ENCODE assay signal across 1 cellular context in the genomic region with DNA sequence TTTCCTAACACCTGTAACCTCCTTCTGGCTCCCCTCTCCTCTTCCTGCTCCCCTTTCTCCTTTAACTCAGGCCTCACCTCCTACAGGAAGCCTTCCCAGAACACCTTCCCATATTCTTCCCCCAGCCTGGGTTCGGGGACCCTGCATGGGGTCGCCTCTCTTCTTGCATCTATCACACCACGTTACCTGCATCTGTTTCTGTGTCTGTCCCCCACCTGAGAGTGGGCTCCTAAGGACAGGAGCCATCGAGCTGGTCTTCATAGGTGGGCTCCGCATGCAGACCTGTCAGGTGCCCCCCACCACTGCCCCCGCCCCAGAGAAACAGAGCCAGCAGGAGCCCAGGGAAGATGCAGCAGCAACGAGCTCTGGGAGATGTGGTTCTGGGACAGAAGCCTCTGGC.
TF ChIP-seq lines count a peak whose summit lies in the region.

No MANE protein-coding gene starts in this region.

TF ChIP-seq in IMR-90, 13 proteins besides CTCF, POLR2A, EP300 and RAD21:
- no peak for TF ChIP-seq CEBPB (IDR thresholded peaks at IDR 0.05; ENCODE audit: low read depth, low read length)
- TF ChIP-seq NFE2L2 (IDR thresholded peaks at IDR 0.05; ENCODE audit: low read depth, low read length), result no peak
- no peak for TF ChIP-seq SMC3 (IDR thresholded peaks at IDR 0.05; ENCODE audit: low read depth, low read length)
- no peak for TF ChIP-seq RFX5 (IDR thresholded peaks at IDR 0.05; ENCODE audit: low read depth, low read length)
- no peak for TF ChIP-seq BHLHE40 (IDR thresholded peaks at IDR 0.05; ENCODE audit: low read depth, low read length)
- no peak for TF ChIP-seq FOS (IDR thresholded peaks at IDR 0.05; ENCODE audit: low read depth, low read length)
- TF ChIP-seq MAFK (IDR thresholded peaks at IDR 0.05; ENCODE audit: low read depth, low read length), result no peak
- TF ChIP-seq, protein P1, sequence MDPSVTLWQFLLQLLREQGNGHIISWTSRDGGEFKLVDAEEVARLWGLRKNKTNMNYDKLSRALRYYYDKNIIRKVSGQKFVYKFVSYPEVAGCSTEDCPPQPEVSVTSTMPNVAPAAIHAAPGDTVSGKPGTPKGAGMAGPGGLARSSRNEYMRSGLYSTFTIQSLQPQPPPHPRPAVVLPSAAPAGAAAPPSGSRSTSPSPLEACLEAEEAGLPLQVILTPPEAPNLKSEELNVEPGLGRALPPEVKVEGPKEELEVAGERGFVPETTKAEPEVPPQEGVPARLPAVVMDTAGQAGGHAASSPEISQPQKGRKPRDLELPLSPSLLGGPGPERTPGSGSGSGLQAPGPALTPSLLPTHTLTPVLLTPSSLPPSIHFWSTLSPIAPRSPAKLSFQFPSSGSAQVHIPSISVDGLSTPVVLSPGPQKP (IDR thresholded peaks at IDR 0.05; ENCODE audit: borderline replicate concordance, low read depth, low read length), result no peak
- TF ChIP-seq, protein P2, sequence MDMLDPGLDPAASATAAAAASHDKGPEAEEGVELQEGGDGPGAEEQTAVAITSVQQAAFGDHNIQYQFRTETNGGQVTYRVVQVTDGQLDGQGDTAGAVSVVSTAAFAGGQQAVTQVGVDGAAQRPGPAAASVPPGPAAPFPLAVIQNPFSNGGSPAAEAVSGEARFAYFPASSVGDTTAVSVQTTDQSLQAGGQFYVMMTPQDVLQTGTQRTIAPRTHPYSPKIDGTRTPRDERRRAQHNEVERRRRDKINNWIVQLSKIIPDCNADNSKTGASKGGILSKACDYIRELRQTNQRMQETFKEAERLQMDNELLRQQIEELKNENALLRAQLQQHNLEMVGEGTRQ (IDR thresholded peaks at IDR 0.05; ENCODE audit: low read depth, low read length), result no peak
- no peak for TF ChIP-seq MXI1 (IDR thresholded peaks at IDR 0.05; ENCODE audit: borderline replicate concordance, low read depth, low read length)
- TF ChIP-seq MAZ (IDR thresholded peaks at IDR 0.05; ENCODE audit: borderline replicate concordance, low read depth, low read length), result no peak
- TF ChIP-seq RCOR1 (IDR thresholded peaks at IDR 0.05; ENCODE audit: insufficient replicate concordance, low read length), result no peak
- TF ChIP-seq CHD1 (IDR thresholded peaks at IDR 0.05; ENCODE audit: low read depth, low read length), result no peak
